In genomic region chr1:177274687-177275211, GRCh38 we compare ENCODE assay signal across 9 cellular contexts.
A peak's percentile ranks its signal among the peaks of the same experiment; 100 is the strongest.
DNase-seq lines count a peak whose midpoint lies in the region; ATAC-seq and TF ChIP-seq lines count a peak whose summit lies in the region.
"Had no signal": no experiment of that assay in that cellular context is flagged by ENCODE, and none has a peak within 500 bp of the region (broad histone marks: within the 10 kb centered on the region; RNA-seq: fewer than 3 reads in every experiment).

No MANE protein-coding gene starts in this region.

- H3K4me3 ChIP-seq in gastroesophageal sphincter (no peak overlapping the region), gastrocnemius medialis (no peak overlapping the region)

- no peaks in the 10 kb centered on the region for H3K9me3 Mint-ChIP-seq in activated T-helper 17 cell treated with anti-CD3 and anti-CD28 coated beads, Interleukin-2, amount 50 U/mL, for 72 hours

- POLR2A ChIA-PET in GM10248 (lab: Yijun Ruan, JAX) = no interaction called here

- in situ Hi-C loops in gastrocnemius medialis (cut with MboI; ENCODE audit: low sequenced_read_pairs in 4 of 4) = loop anchor here in 2 of 4 donors (25.0 kb wide), 1 partner anchor 513 kb away; no protein-coding TSS in a partner anchor

- H3K4me1 Mint-ChIP-seq in activated T-helper 17 cell treated with anti-CD3 and anti-CD28 coated beads, Interleukin-2, amount 50 U/mL, for 72 hours = no peaks in the 10 kb centered on the region

- H3K4me1 ChIP-seq in gastroesophageal sphincter (peaks cover 13 to 46% (median 14%) of the 10 kb centered on the region in 3 donors), gastrocnemius medialis (peaks cover 27 to 35% of the 10 kb centered on the region in 2 donors)

- H3K27me3 ChIP-seq in gastroesophageal sphincter = no peaks in the 10 kb centered on the region
- H3K27me3 ChIP-seq in gastrocnemius medialis = no peaks in the 10 kb centered on the region

- CTCF ChIA-PET in GM10248 (lab: Yijun Ruan, JAX) = interaction anchor here (1.3 to 5.0 kb wide), 2 partner anchors 18 to 25 kb away, joined by 3 to 25 read pairs; no protein-coding TSS in a partner anchor

- ATAC-seq in gastroesophageal sphincter (peak; percentile 84), gastrocnemius medialis (peak; percentile 96 to 98), GM19351 (IDR thresholded peaks at IDR 0.05; ENCODE audit: unreplicated experiment) (no peak)
- ATAC-seq in activated T-helper 17 cell treated with anti-CD3 and anti-CD28 coated beads, Interleukin-2, amount 50 U/mL, for 72 hours (replicated peaks) = no peak
- ATAC-seq: HCT116 had no signal

- 7 to 8% methylated on average over 5 of the region's 5 CpGs for WGBS in gastroesophageal sphincter (ENCODE audit: low coverage in 1 of 2), 2 donors

- H3K36me3 ChIP-seq in gastroesophageal sphincter (no peaks in the 10 kb centered on the region), gastrocnemius medialis (no peaks in the 10 kb centered on the region)

- peak overlapping the region; percentile 70 to 77 (median 75) for H3K27ac ChIP-seq in gastroesophageal sphincter
- H3K27ac ChIP-seq in gastrocnemius medialis = peak overlapping the region; percentile 47 to 79 (median 64)

- H3K9me3 ChIP-seq in gastroesophageal sphincter = no peaks in the 10 kb centered on the region
- no peaks in the 10 kb centered on the region for H3K9me3 ChIP-seq in gastrocnemius medialis

- intact Hi-C loops in gastrocnemius medialis (cut with DNase I; ENCODE audit: low total_unique reads) = loop anchor here (5.0 to 10.0 kb wide), 3 partner anchors 170 to 738 kb away; no protein-coding TSS in a partner anchor

- no peak for TF ChIP-seq EP300 in gastroesophageal sphincter (IDR thresholded peaks at IDR 0.05)

- H3K27me3 Mint-ChIP-seq in activated T-helper 17 cell treated with anti-CD3 and anti-CD28 coated beads, Interleukin-2, amount 50 U/mL, for 72 hours = no peaks in the 10 kb centered on the region

- no peak overlapping the region for H3K4me3 Mint-ChIP-seq in activated T-helper 17 cell treated with anti-CD3 and anti-CD28 coated beads, Interleukin-2, amount 50 U/mL, for 72 hours

- H3K36me3 Mint-ChIP-seq in activated T-helper 17 cell treated with anti-CD3 and anti-CD28 coated beads, Interleukin-2, amount 50 U/mL, for 72 hours (ENCODE audit: low read depth) = no peaks in the 10 kb centered on the region

- DNase-seq in EH (ENCODE audit: low read depth) (peak; percentile 84), NCI-H446 treated with DMSO at 0.1 percent for 48 hours (lab: John Stamatoyannopoulos, UW) (peak; percentile 3), gastrocnemius medialis (peak; percentile 50 to 77), GM10248 (ENCODE audit: extremely low spot score) (no peak)
- no peak for DNase-seq in stimulated activated CD4-positive, alpha-beta T cell treated with anti-CD3 and anti-CD28 coated beads, Interleukin-4, amount 100 ng/mL, for 24 hours

- TF ChIP-seq CTCF in gastroesophageal sphincter (IDR thresholded peaks at IDR 0.05) (no peak), gastrocnemius medialis (IDR thresholded peaks at IDR 0.05 in 4 of 5, conservative IDR thresholded peaks at IDR 0.05 in 1 of 5) (no peak), GM10248 (IDR thresholded peaks at IDR 0.05; ENCODE audit: control extremely low read depth, extremely low read depth, low read depth, missing control alignments) (no peak)

- no peak overlapping the region for H3K27ac Mint-ChIP-seq in activated T-helper 17 cell treated with anti-CD3 and anti-CD28 coated beads, Interleukin-2, amount 50 U/mL, for 72 hours

- TF ChIP-seq POLR2A in gastroesophageal sphincter (IDR thresholded peaks at IDR 0.05) = no peak
- no peak for TF ChIP-seq POLR2A in gastrocnemius medialis (IDR thresholded peaks at IDR 0.05)

Comparison
In these comparisons a context has a peak if more than half of its experiments do, and no peak if none do; other contexts are left out.
1. DNase-seq: peak in EH (single experiment), NCI-H446 treated with DMSO at 0.1 percent for 48 hours (single experiment) and gastrocnemius medialis (2 of 2); none in stimulated activated CD4-positive, alpha-beta T cell treated with anti-CD3 and anti-CD28 coated beads, Interleukin-4, amount 100 ng/mL, for 24 hours (single experiment) and GM10248 (single experiment).
2. ATAC-seq: peak in gastroesophageal sphincter (single experiment) and gastrocnemius medialis (2 of 2); none in GM19351 (single experiment) and activated T-helper 17 cell treated with anti-CD3 and anti-CD28 coated beads, Interleukin-2, amount 50 U/mL, for 72 hours (single experiment).